12 cellular contexts compared by ENCODE assay signal in genomic region chr6:107418118-107418517, GRCh38. TPM values are rescaled to one million over a fixed set of nuclear protein-coding genes. Genes with fewer than 3 reads are reported as not detected.
DNase-seq lines count a peak whose midpoint lies in the region; ATAC-seq, FAIRE-seq and TF ChIP-seq lines count a peak whose summit lies in the region.
"Had no signal": no experiment of that assay in that cellular context is flagged by ENCODE, and none has a peak within 500 bp of the region (broad histone marks: within the 10 kb centered on the region; RNA-seq: fewer than 3 reads in every experiment).

No MANE protein-coding gene starts in this region.

- 89% methylated on average over 1 of the region's 1 CpG for WGBS in mesenchymal stem cell

- H3K4me3 Mint-ChIP-seq in astrocyte (ENCODE audit: unreplicated experiment) = no peak overlapping the region
- no peak overlapping the region for H3K4me3 Mint-ChIP-seq in activated CD4-positive, alpha-beta T cell treated with anti-CD3 and anti-CD28 coated beads for 36 hours
- no peak overlapping the region for H3K4me3 Mint-ChIP-seq in activated CD4-positive, alpha-beta memory T cell treated with anti-CD3 and anti-CD28 coated beads for 36 hours

- CTCF ChIA-PET in activated CD4-positive, alpha-beta T cell treated with anti-CD3 and anti-CD28 coated beads for 36 hours (lab: Charles Lee) = no interaction called here
- CTCF ChIA-PET in activated CD4-positive, alpha-beta memory T cell treated with anti-CD3 and anti-CD28 coated beads for 36 hours (lab: Charles Lee) = no interaction called here

- no peak for ATAC-seq in activated CD4-positive, alpha-beta T cell treated with anti-CD3 and anti-CD28 coated beads for 36 hours

- no peak overlapping the region for H2AK5ac ChIP-seq in mesenchymal stem cell (ENCODE audit: low read length, severe bottlenecking)

- H3K9ac ChIP-seq in astrocyte (ENCODE audit: low read length) (no peak overlapping the region), mesenchymal stem cell (ENCODE audit: low read length) (no peak overlapping the region)

- no peaks in the 10 kb centered on the region for H3K9me3 ChIP-seq in astrocyte (ENCODE audit: insufficient read depth, low read depth, low read length)
- no peaks in the 10 kb centered on the region for H3K9me3 ChIP-seq in mesenchymal stem cell (ENCODE audit: control insufficient read depth, low read length)
- H3K9me3 ChIP-seq: uterus had no signal

- no peak for DNase-seq in GM10266 (ENCODE audit: extremely low spot score)
- peak; percentile 44 to 71 for DNase-seq in Kasumi-1 (lab: John Stamatoyannopoulos, UW)
- no peak for DNase-seq in astrocyte (ENCODE audit: low read depth)
- DNase-seq in mesenchymal stem cell = peak; percentile 13
- DNase-seq in activated CD4-positive, CD25-positive, alpha-beta regulatory T cell (lab: John Stamatoyannopoulos, UW) = no peak
- DNase-seq in activated CD4-positive, alpha-beta T cell treated with anti-CD3 and anti-CD28 coated beads for 36 hours = no peak
- no peak for DNase-seq in SW480 (ENCODE audit: low spot score)
- DNase-seq in activated CD4-positive, alpha-beta memory T cell treated with anti-CD3 and anti-CD28 coated beads for 36 hours = no peak
- DNase-seq: activated T-cell treated with anti-CD3 and anti-CD28 coated beads for 4 hours, NCI-H187, uterus had no signal

- H3K79me2 ChIP-seq in astrocyte (ENCODE audit: insufficient read depth, low read length) = no peaks in the 10 kb centered on the region

- H3K4ac ChIP-seq in mesenchymal stem cell (ENCODE audit: low read depth in 1 of 2, low read length in 2 of 2) = no peak overlapping the region

- H2BK15ac ChIP-seq in mesenchymal stem cell (ENCODE audit: low read depth, poor library complexity, severe bottlenecking) = no peak overlapping the region

- H3K27me3 ChIP-seq in astrocyte (ENCODE audit: insufficient read depth, low read length) = no peaks in the 10 kb centered on the region
- H3K27me3 ChIP-seq in mesenchymal stem cell (ENCODE audit: control insufficient read depth in 1 of 2, insufficient read depth in 1 of 2, low read length in 2 of 2) = no peaks in the 10 kb centered on the region
- H3K27me3 ChIP-seq: uterus had no signal

- TF ChIP-seq CTCF in GM10266 (IDR thresholded peaks at IDR 0.05; ENCODE audit: control insufficient read depth, insufficient read depth, low read depth, missing control alignments) = peak; percentile 35
- TF ChIP-seq CTCF in astrocyte (IDR thresholded peaks at IDR 0.05; ENCODE audit: insufficient read depth, low read depth, low read length) = peak; percentile 18

- FAIRE-seq in astrocyte (lab: Jason Lieb, UNC) = no peak
- FAIRE-seq: frontal cortex had no signal

- no peaks in the 10 kb centered on the region for H3K36me3 Mint-ChIP-seq in astrocyte (ENCODE audit: low read depth, unreplicated experiment)
- peaks cover 3% of the 10 kb centered on the region for H3K36me3 Mint-ChIP-seq in activated CD4-positive, alpha-beta T cell treated with anti-CD3 and anti-CD28 coated beads for 36 hours (ENCODE audit: low read depth)
- H3K36me3 Mint-ChIP-seq in activated CD4-positive, alpha-beta memory T cell treated with anti-CD3 and anti-CD28 coated beads for 36 hours = peaks cover 3% of the 10 kb centered on the region

- peaks cover 11% of the 10 kb centered on the region for H3K79me1 ChIP-seq in mesenchymal stem cell (replicated peaks; ENCODE audit: low read length, poor library complexity, severe bottlenecking)

- H2BK120ac ChIP-seq in mesenchymal stem cell (ENCODE audit: low read depth, low read length) = no peak overlapping the region

- H3K18ac ChIP-seq in mesenchymal stem cell (ENCODE audit: low read depth in 1 of 2, low read length in 2 of 2) = no peak overlapping the region

- intact Hi-C loops in activated CD4-positive, alpha-beta T cell treated with anti-CD3 and anti-CD28 coated beads for 36 hours (cut with DNase I, micrococcal nuclease) = no loop called here
- intact Hi-C loops in activated CD4-positive, alpha-beta memory T cell treated with anti-CD3 and anti-CD28 coated beads for 36 hours (cut with micrococcal nuclease) = no loop called here

- no peak overlapping the region for H3K23ac ChIP-seq in mesenchymal stem cell (ENCODE audit: low read length in 2 of 2)

- H3K9me3 Mint-ChIP-seq in astrocyte (ENCODE audit: unreplicated experiment) = no peaks in the 10 kb centered on the region
- no peaks in the 10 kb centered on the region for H3K9me3 Mint-ChIP-seq in activated CD4-positive, alpha-beta T cell treated with anti-CD3 and anti-CD28 coated beads for 36 hours (ENCODE audit: low read depth)
- no peaks in the 10 kb centered on the region for H3K9me3 Mint-ChIP-seq in activated CD4-positive, alpha-beta memory T cell treated with anti-CD3 and anti-CD28 coated beads for 36 hours

- H3K36me3 ChIP-seq in astrocyte (ENCODE audit: insufficient read depth, low read length) (no peaks in the 10 kb centered on the region), mesenchymal stem cell (ENCODE audit: control insufficient read depth in 1 of 2, insufficient read depth in 2 of 2, low read depth in 1 of 2, low read length in 2 of 2) (no peaks in the 10 kb centered on the region)
- H3K36me3 ChIP-seq: uterus had no signal

- peaks cover 3% of the 10 kb centered on the region for H3K4me1 Mint-ChIP-seq in astrocyte (ENCODE audit: low read depth, unreplicated experiment)
- peaks cover 7% of the 10 kb centered on the region for H3K4me1 Mint-ChIP-seq in activated CD4-positive, alpha-beta T cell treated with anti-CD3 and anti-CD28 coated beads for 36 hours
- peaks cover 9% of the 10 kb centered on the region for H3K4me1 Mint-ChIP-seq in activated CD4-positive, alpha-beta memory T cell treated with anti-CD3 and anti-CD28 coated beads for 36 hours (ENCODE audit: low read depth)

- H4K91ac ChIP-seq in mesenchymal stem cell (ENCODE audit: low read length) = no peak overlapping the region

- H2AFZ ChIP-seq in astrocyte (ENCODE audit: low read depth, low read length) (no peak overlapping the region), mesenchymal stem cell (ENCODE audit: low read depth, low read length) (no peak overlapping the region)

- no peak overlapping the region for H3K27ac Mint-ChIP-seq in astrocyte (ENCODE audit: unreplicated experiment)
- no peak overlapping the region for H3K27ac Mint-ChIP-seq in activated CD4-positive, alpha-beta T cell treated with anti-CD3 and anti-CD28 coated beads for 36 hours
- no peak overlapping the region for H3K27ac Mint-ChIP-seq in activated CD4-positive, alpha-beta memory T cell treated with anti-CD3 and anti-CD28 coated beads for 36 hours

- no peak overlapping the region for H2BK5ac ChIP-seq in mesenchymal stem cell (ENCODE audit: low read depth, low read length, poor library complexity, severe bottlenecking)

- H3K14ac ChIP-seq in mesenchymal stem cell (ENCODE audit: low read length in 2 of 2) = no peak overlapping the region

- H3K27me3 Mint-ChIP-seq in astrocyte (ENCODE audit: low read depth, unreplicated experiment) = no peaks in the 10 kb centered on the region
- no peaks in the 10 kb centered on the region for H3K27me3 Mint-ChIP-seq in activated CD4-positive, alpha-beta T cell treated with anti-CD3 and anti-CD28 coated beads for 36 hours
- no peaks in the 10 kb centered on the region for H3K27me3 Mint-ChIP-seq in activated CD4-positive, alpha-beta memory T cell treated with anti-CD3 and anti-CD28 coated beads for 36 hours

- no peaks in the 10 kb centered on the region for H3K4me1 ChIP-seq in astrocyte (ENCODE audit: insufficient read depth, low read length)
- H3K4me1 ChIP-seq in mesenchymal stem cell (ENCODE audit: control insufficient read depth, insufficient read depth, low read depth, low read length) = no peaks in the 10 kb centered on the region
- H3K4me1 ChIP-seq: uterus had no signal

- H4K20me1 ChIP-seq in astrocyte (ENCODE audit: insufficient read depth, low read length) = peaks cover 11% of the 10 kb centered on the region

- H2BK12ac ChIP-seq in mesenchymal stem cell (ENCODE audit: low read length in 2 of 2) = no peak overlapping the region

- no peak overlapping the region for H3K4me3 ChIP-seq in astrocyte (ENCODE audit: insufficient read depth, low read depth, low read length)
- no peak overlapping the region for H3K4me3 ChIP-seq in mesenchymal stem cell (ENCODE audit: insufficient read depth in 1 of 2, low read depth in 1 of 2, low read length in 2 of 2)
- H3K4me3 ChIP-seq: uterus had no signal

- H3K4me2 ChIP-seq in astrocyte (ENCODE audit: low read length) = no peak overlapping the region
- H3K4me2 ChIP-seq in mesenchymal stem cell (ENCODE audit: low read length, poor library complexity, severe bottlenecking) = no peak overlapping the region

- H4K8ac ChIP-seq in mesenchymal stem cell (ENCODE audit: low read length) = no peak overlapping the region

- H3K27ac ChIP-seq in astrocyte (ENCODE audit: low read depth, low read length) (no peak overlapping the region), mesenchymal stem cell (ENCODE audit: low read length, poor library complexity, severe bottlenecking) (no peak overlapping the region)
- H3K27ac ChIP-seq: uterus had no signal

- POLR2A ChIA-PET in activated CD4-positive, alpha-beta T cell treated with anti-CD3 and anti-CD28 coated beads for 36 hours (lab: Charles Lee) = no interaction called here
- POLR2A ChIA-PET in activated CD4-positive, alpha-beta memory T cell treated with anti-CD3 and anti-CD28 coated beads for 36 hours (lab: Charles Lee) = no interaction called here

RNA-seq across cellular contexts. Expression of gene PDSS2, which starts 41.2 kb away (rescaled TPM):
- total RNA-seq in astrocyte = 7.3 and 7.7 TPM in 2 replicates
- 8.4 TPM for polyA plus RNA-seq in mesenchymal stem cell (2013, experiment 1 of 2)
- polyA plus RNA-seq in mesenchymal stem cell (2013, experiment 2 of 2) = 8.9 TPM
- 10 to 100 TPM; 11.4 to 11.7 TPM for total RNA-seq in activated CD4-positive, alpha-beta T cell treated with anti-CD3 and anti-CD28 coated beads for 36 hours
- 10 to 100 TPM in 1 of 2 experiments, 1 to 10 TPM in 1; 9.8 to 10.4 TPM for total RNA-seq in activated CD4-positive, alpha-beta memory T cell treated with anti-CD3 and anti-CD28 coated beads for 36 hours

Comparison
In these comparisons a context has a peak if more than half of its experiments do, and no peak if none do; other contexts are left out.
1. DNase-seq: peak in Kasumi-1 (2 of 2) and mesenchymal stem cell (single experiment); none in GM10266 (single experiment), astrocyte (single experiment), activated CD4-positive, CD25-positive, alpha-beta regulatory T cell (0 of 4), activated CD4-positive, alpha-beta T cell treated with anti-CD3 and anti-CD28 coated beads for 36 hours (single experiment), SW480 (single experiment) and activated CD4-positive, alpha-beta memory T cell treated with anti-CD3 and anti-CD28 coated beads for 36 hours (single experiment).